In the genomic region with DNA sequence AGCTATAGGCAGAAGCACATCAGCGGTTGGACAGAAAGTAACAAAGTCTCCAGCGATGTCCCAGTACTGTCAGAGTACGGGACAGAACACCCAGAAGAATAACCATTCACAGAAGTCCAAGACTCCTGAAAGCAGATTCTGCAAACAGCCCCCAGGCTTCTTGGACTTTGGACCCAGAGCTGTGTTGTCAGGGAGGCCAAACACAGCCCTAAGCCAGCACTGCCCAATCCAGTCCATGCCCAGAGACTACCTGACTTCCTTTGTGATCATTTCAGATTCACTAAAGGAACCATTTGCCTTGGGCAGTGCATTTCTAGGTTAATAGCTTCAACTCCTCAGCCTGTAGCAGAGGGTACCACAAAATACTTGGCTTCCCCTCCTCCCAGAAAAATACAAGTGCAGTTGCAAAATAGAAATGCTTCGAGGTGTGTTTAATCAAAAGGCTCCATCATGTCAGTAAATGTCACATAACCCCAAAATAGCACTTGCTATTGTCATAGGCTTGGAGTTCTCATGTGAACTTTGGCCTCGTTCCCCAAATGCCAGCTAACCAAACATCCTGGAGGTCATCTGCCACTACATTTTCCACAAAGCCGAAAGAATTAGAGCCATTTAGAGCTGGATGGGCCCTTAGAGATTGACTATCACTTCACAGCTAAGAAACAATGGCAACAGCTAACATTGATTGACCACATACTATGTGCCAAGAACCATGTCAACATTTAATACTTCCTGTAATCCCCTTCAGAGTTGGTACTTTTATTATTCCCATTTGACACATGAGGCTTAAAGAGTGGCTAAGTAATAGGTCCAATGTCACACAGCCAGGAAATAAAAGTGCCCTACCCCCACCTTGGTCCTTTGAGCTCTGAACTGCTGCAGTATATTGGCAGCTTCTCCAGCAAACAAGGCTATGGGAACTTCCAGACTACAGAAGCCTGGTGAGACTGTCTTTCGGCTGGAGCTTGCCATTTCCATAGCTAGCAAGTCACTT, we compare ENCODE assay signal across 22 cellular contexts.
DNase-seq lines count a peak whose midpoint lies in the region; ATAC-seq and TF ChIP-seq lines count a peak whose summit lies in the region.
"Had no signal": no experiment of that assay in that cellular context is flagged by ENCODE, and none has a peak within 500 bp of the region (broad histone marks: within the 10 kb centered on the region; RNA-seq: fewer than 3 reads in every experiment).

No MANE protein-coding gene starts in this region.

- intact Hi-C loops in Calu3 (cut with micrococcal nuclease; ENCODE audit: unreplicated experiment), result loop anchor here (10.0 kb wide), 1 partner anchor 392 kb away; no protein-coding TSS in a partner anchor
- intact Hi-C loops in left colon (cut with DNase I, micrococcal nuclease), result no loop called here
- intact Hi-C loops in prostate gland (cut with DNase I), result no loop called here

- H3K36me3 Mint-ChIP-seq in Calu3 (ENCODE audit: insufficient read depth, unreplicated experiment) (peaks cover 5% of the 10 kb centered on the region), progenitor cell of endocrine pancreas (ENCODE audit: insufficient read depth) (no peaks in the 10 kb centered on the region)
- H3K36me3 Mint-ChIP-seq: activated naive CD8-positive, alpha-beta T cell; CD4-positive, alpha-beta memory T cell had no signal

- no TSS peak for BruUV-seq in Calu3 (replicated peaks; lab: Mats Ljungman, UMichigan)

- H3K27me3 Mint-ChIP-seq in Calu3 (ENCODE audit: unreplicated experiment) (no peaks in the 10 kb centered on the region), progenitor cell of endocrine pancreas (no peaks in the 10 kb centered on the region)
- H3K27me3 Mint-ChIP-seq: activated naive CD8-positive, alpha-beta T cell; CD4-positive, alpha-beta memory T cell; stimulated activated naive B cell treated with anti-CD40 and anti-IgM and Interleukin-4, amounts not matched to agents 10 μg/mL and 1 μg/mL and 100 μg/mL, for 72 hours had no signal

- no peaks in the 10 kb centered on the region for H3K4me1 ChIP-seq in prostate gland (replicated peaks)
- H3K4me1 ChIP-seq: left lung, thyroid gland had no signal

- DNase-seq in Calu3 (peak; percentile 30), NCI-H1092 (lab: John Stamatoyannopoulos, UW) (peak; percentile 77), left colon (no peak), progenitor cell of endocrine pancreas (ENCODE audit: low spot score, unreplicated experiment) (no peak), prostate gland (ENCODE audit: low spot score) (no peak), iPS-NIHi11 (ENCODE audit: low spot score) (no peak)
- DNase-seq: activated CD4-positive, alpha-beta T cell treated with anti-CD3 and anti-CD28 coated beads for 1 hour; CD4-positive, alpha-beta memory T cell; endodermal cell; H9; left lung; NCI-H1048; NCI-H524; RPMI8226; stimulated activated CD4-positive, alpha-beta T cell treated with anti-CD3 and anti-CD28 coated beads, Interleukin-2, amount 100 ng/mL, for 24 hours; stimulated activated naive B cell treated with anti-CD40 and anti-IgM and Interleukin-4, amounts not matched to agents 10 μg/mL and 1 μg/mL and 100 μg/mL, for 72 hours; SW 1271; thyroid gland had no signal

- no peaks in the 10 kb centered on the region for H3K9me3 ChIP-seq in prostate gland
- H3K9me3 ChIP-seq: left lung, thyroid gland had no signal

- TF ChIP-seq POLR2A in prostate gland (IDR thresholded peaks at IDR 0.05), result no peak

- no peak overlapping the region for H3K27ac ChIP-seq in prostate gland
- H3K27ac ChIP-seq: KMS-11, left lung, thyroid gland had no signal

- CTCF ChIA-PET in Calu3 (lab: Charles Lee), result no interaction called here

- no peaks in the 10 kb centered on the region for H3K27me3 ChIP-seq in prostate gland (replicated peaks; ENCODE audit: insufficient read depth)
- H3K27me3 ChIP-seq: left lung, thyroid gland had no signal

- WGBS in prostate gland, result 78% methylated on average over 7 of the region's 7 CpGs

- peak; percentile 63 for ATAC-seq in left colon
- ATAC-seq in HG03354 (IDR thresholded peaks at IDR 0.05; ENCODE audit: poor library complexity, severe bottlenecking, unreplicated experiment), result no peak
- ATAC-seq: left lung; stimulated activated naive B cell treated with anti-CD40 and anti-IgM and Interleukin-4, amounts not matched to agents 10 μg/mL and 1 μg/mL and 100 μg/mL, for 72 hours had no signal

- H3K36me3 ChIP-seq in prostate gland, result no peaks in the 10 kb centered on the region
- H3K36me3 ChIP-seq: left lung, thyroid gland had no signal

- H3K4me3 Mint-ChIP-seq in Calu3 (ENCODE audit: low read depth, unreplicated experiment) (no peak overlapping the region), progenitor cell of endocrine pancreas (ENCODE audit: low read depth) (peak overlapping the region; percentile 37)
- H3K4me3 Mint-ChIP-seq: activated naive CD8-positive, alpha-beta T cell; activated T-helper 1 cell treated with anti-CD3 and anti-CD28 coated beads, Interleukin-12 subunit alpha, Interleukin-12 subunit beta, Interleukin-2, Interleukin-4 antibody, amounts not matched to agents 30 ng/mL and 10 ng/mL and 1 ng/mL, durations not matched to agents 14 hours and 24 hours and 36 hours; CD4-positive, alpha-beta memory T cell; endodermal cell; H9; stimulated activated naive B cell treated with anti-CD40 and anti-IgM and Interleukin-4, amounts not matched to agents 10 μg/mL and 1 μg/mL and 100 μg/mL, for 72 hours had no signal

- peaks cover 3% of the 10 kb centered on the region for H3K9me3 Mint-ChIP-seq in Calu3 (ENCODE audit: low read depth, unreplicated experiment)
- H3K9me3 Mint-ChIP-seq in progenitor cell of endocrine pancreas (ENCODE audit: low read depth), result no peaks in the 10 kb centered on the region
- H3K9me3 Mint-ChIP-seq: activated T-helper 1 cell treated with anti-CD3 and anti-CD28 coated beads, Interleukin-12 subunit alpha, Interleukin-12 subunit beta, Interleukin-2, Interleukin-4 antibody, amounts not matched to agents 30 ng/mL and 10 ng/mL and 1 ng/mL, durations not matched to agents 14 hours and 24 hours and 36 hours; CD4-positive, alpha-beta memory T cell; endodermal cell; H9; stimulated activated naive B cell treated with anti-CD40 and anti-IgM and Interleukin-4, amounts not matched to agents 10 μg/mL and 1 μg/mL and 100 μg/mL, for 72 hours had no signal

- no peak for TF ChIP-seq CTCF in Calu3 (IDR thresholded peaks at IDR 0.05; ENCODE audit: unreplicated experiment)
- no peak for TF ChIP-seq CTCF in progenitor cell of endocrine pancreas (IDR thresholded peaks at IDR 0.05; ENCODE audit: unreplicated experiment)
- TF ChIP-seq CTCF in prostate gland (IDR thresholded peaks at IDR 0.05), result no peak

- H3K4me3 ChIP-seq in prostate gland, result no peak overlapping the region
- H3K4me3 ChIP-seq: left lung, thyroid gland had no signal

- H3K27ac Mint-ChIP-seq in Calu3 (ENCODE audit: unreplicated experiment) (no peak overlapping the region), progenitor cell of endocrine pancreas (peak overlapping the region; percentile 89)
- H3K27ac Mint-ChIP-seq: activated naive CD8-positive, alpha-beta T cell; activated T-helper 1 cell treated with anti-CD3 and anti-CD28 coated beads, Interleukin-12 subunit alpha, Interleukin-12 subunit beta, Interleukin-2, Interleukin-4 antibody, amounts not matched to agents 30 ng/mL and 10 ng/mL and 1 ng/mL, durations not matched to agents 14 hours and 24 hours and 36 hours; endodermal cell; H9 had no signal

- H3K4me1 Mint-ChIP-seq in Calu3 (ENCODE audit: low read depth, unreplicated experiment), result peaks cover 28% of the 10 kb centered on the region
- peaks cover 36% of the 10 kb centered on the region for H3K4me1 Mint-ChIP-seq in progenitor cell of endocrine pancreas (ENCODE audit: low read depth)

Comparison
In these comparisons a context has a peak if more than half of its experiments do, and no peak if none do; other contexts are left out.
1. DNase-seq: peak in Calu3 (single experiment) and NCI-H1092 (single experiment); none in left colon (0 of 2), progenitor cell of endocrine pancreas (single experiment), prostate gland (single experiment) and iPS-NIHi11 (single experiment).